Comparison of ENCODE assay signal across 1 cellular context in genomic region chr4:126611900-126612299, GRCh38.
TF ChIP-seq lines count a peak whose summit lies in the region.

No MANE protein-coding gene starts in this region.

TF ChIP-seq in WTC11, 78 proteins besides CTCF, POLR2A, EP300 and RAD21 (continued from another document):
- TF ChIP-seq ZNF425 (CRISPR knock-in tag; conservative IDR thresholded peaks at IDR 0.05) (no peak), ZNF671 (CRISPR knock-in tag; IDR thresholded peaks at IDR 0.05) (no peak)
